ENCODE assay signal across 3 cellular contexts in genomic region chr6:3269412-3269975, GRCh38.
TF ChIP-seq lines count a peak whose summit lies in the region.

No MANE protein-coding gene starts in this region.

TF ChIP-seq in HepG2, 621 proteins besides CTCF, POLR2A, EP300 and RAD21 (continues in another document):
- TF ChIP-seq HIC2 (CRISPR knock-in tag; IDR thresholded peaks at IDR 0.05; ENCODE audit: low read depth) = no peak
- no peak for TF ChIP-seq ZNF510 (CRISPR knock-in tag; IDR thresholded peaks at IDR 0.05; ENCODE audit: low read depth)
- TF ChIP-seq ZC3H13 (CRISPR knock-in tag; IDR thresholded peaks at IDR 0.05) = peak; percentile 61
- TF ChIP-seq ZNF784 (CRISPR knock-in tag; IDR thresholded peaks at IDR 0.05; ENCODE audit: borderline replicate concordance) = no peak
- no peak for TF ChIP-seq XRCC5 (optimal IDR thresholded peaks at IDR 0.05; ENCODE audit: low read length)
- TF ChIP-seq AKAP8 (CRISPR knock-in tag; IDR thresholded peaks at IDR 0.05) = 0 out of 2 replicates have a peak, but pooled peaks have one; percentile 44
- no peak for TF ChIP-seq ZFP37 (CRISPR knock-in tag; IDR thresholded peaks at IDR 0.05; ENCODE audit: borderline replicate concordance)
- no peak for TF ChIP-seq LRRFIP1 (CRISPR knock-in tag; conservative IDR thresholded peaks at IDR 0.05)
- no peak for TF ChIP-seq KAT8 (CRISPR knock-in tag; IDR thresholded peaks at IDR 0.05)
- TF ChIP-seq GATAD1 (CRISPR knock-in tag; IDR thresholded peaks at IDR 0.05) = no peak

TF ChIP-seq in HEK293, 187 proteins besides CTCF, POLR2A, EP300 and RAD21:
- TF ChIP-seq FEZF1 (tag by site-specific recombination; IDR thresholded peaks at IDR 0.05) (peak; percentile 57), ZNF114 (tag by site-specific recombination; IDR thresholded peaks at IDR 0.05) (no peak), ZNF223 (tag by site-specific recombination; IDR thresholded peaks at IDR 0.05) (no peak), ZNF639 (tag by site-specific recombination; IDR thresholded peaks at IDR 0.05) (no peak), ZNF24 (tag by site-specific recombination; IDR thresholded peaks at IDR 0.05) (no peak)
TF ChIP-seq in HEK293: peak in this region for 1.

TF ChIP-seq in GM12878, 131 proteins besides CTCF, POLR2A, EP300 and RAD21:
- no peak for TF ChIP-seq EED (IDR thresholded peaks at IDR 0.05; ENCODE audit: low read depth)
